ENCODE assay signal across 17 cellular contexts in the genomic region with DNA sequence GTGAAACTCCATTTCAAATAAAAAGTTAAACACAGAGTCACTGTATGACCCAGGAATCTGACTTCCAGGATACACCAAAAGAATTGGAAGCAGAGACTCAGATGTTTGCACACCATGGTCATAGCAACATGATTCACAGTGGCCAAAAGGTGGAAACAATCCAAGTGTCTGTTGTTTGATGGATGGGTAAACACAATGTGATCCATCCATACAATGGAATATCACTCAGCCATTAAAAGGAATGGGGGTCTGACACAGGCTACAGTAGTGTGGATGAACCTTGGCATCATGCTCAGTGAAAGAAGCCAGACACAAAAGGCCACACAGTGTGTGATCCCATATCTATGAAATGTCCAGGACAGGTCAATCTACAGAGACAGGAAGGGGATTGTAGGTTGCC.
DNase-seq lines count a peak whose midpoint lies in the region; ATAC-seq and TF ChIP-seq lines count a peak whose summit lies in the region.
"Had no signal": no experiment of that assay in that cellular context is flagged by ENCODE, and none has a peak within 500 bp of the region (broad histone marks: within the 10 kb centered on the region; RNA-seq: fewer than 3 reads in every experiment).

No MANE protein-coding gene starts in this region.

- POLR2A ChIA-PET in MCF 10A (lab: Yijun Ruan, JAX) = no interaction called here

- peaks cover 9% of the 10 kb centered on the region for H3K9me3 Mint-ChIP-seq in MCF 10A (ENCODE audit: unreplicated experiment)

- H3K27me3 Mint-ChIP-seq in MCF 10A (ENCODE audit: insufficient read depth, unreplicated experiment) = no peaks in the 10 kb centered on the region

- ATAC-seq in HG02970 (IDR thresholded peaks at IDR 0.05; ENCODE audit: low FRiP score, unreplicated experiment) (no peak), HG03196 (IDR thresholded peaks at IDR 0.05; ENCODE audit: unreplicated experiment) (no peak)
- ATAC-seq: activated naive CD4-positive, alpha-beta T cell treated with anti-CD3 and anti-CD28 coated beads, Interleukin-2, amount 50 U/mL, for 72 hours; naive thymus-derived CD4-positive, alpha-beta T cell; psoas muscle had no signal

- H3K4me3 Mint-ChIP-seq in MCF 10A (ENCODE audit: unreplicated experiment) = no peak overlapping the region
- H3K4me3 Mint-ChIP-seq: naive thymus-derived CD4-positive, alpha-beta T cell had no signal

- H3K4me3 ChIP-seq in breast epithelium = no peak overlapping the region
- H3K4me3 ChIP-seq in adipocyte (ENCODE audit: low read length) = no peak overlapping the region
- no peak overlapping the region for H3K4me3 ChIP-seq in fibroblast of the aortic adventitia (ENCODE audit: low read depth, low read length)
- no peak overlapping the region for H3K4me3 ChIP-seq in BE2C (ENCODE audit: low read depth, low read length)
- H3K4me3 ChIP-seq: colonic mucosa, left ventricle myocardium inferior, psoas muscle had no signal

- H3K9ac ChIP-seq in adipocyte (ENCODE audit: low read length) = no peak overlapping the region

- H3K4me1 ChIP-seq in breast epithelium (no peaks in the 10 kb centered on the region), adipocyte (ENCODE audit: control insufficient read depth, insufficient read depth, low read length) (peaks cover 9% of the 10 kb centered on the region), BE2C (no peaks in the 10 kb centered on the region)
- H3K4me1 ChIP-seq: colonic mucosa, left ventricle myocardium inferior, psoas muscle had no signal

- no peak overlapping the region for H3K27ac ChIP-seq in breast epithelium
- H3K27ac ChIP-seq: 22Rv1, colonic mucosa, left ventricle myocardium inferior, psoas muscle had no signal

- H3K27me3 ChIP-seq in breast epithelium (no peaks in the 10 kb centered on the region), adipocyte (replicated peaks; ENCODE audit: control insufficient read depth, insufficient read depth, low read length) (no peaks in the 10 kb centered on the region), BE2C (no peaks in the 10 kb centered on the region)
- H3K27me3 ChIP-seq: colonic mucosa had no signal

- H3K9me3 ChIP-seq in breast epithelium (no peaks in the 10 kb centered on the region), adipocyte (ENCODE audit: control insufficient read depth, low read length) (no peaks in the 10 kb centered on the region), BE2C (no peaks in the 10 kb centered on the region)
- H3K9me3 ChIP-seq: colonic mucosa, psoas muscle had no signal

- BruUV-seq in MCF 10A (replicated peaks; lab: Mats Ljungman, UMichigan) = no TSS peak

- H3K4me1 Mint-ChIP-seq in MCF 10A (ENCODE audit: insufficient read depth, unreplicated experiment) = peaks cover 6% of the 10 kb centered on the region

- TF ChIP-seq CTCF in MCF 10A (IDR thresholded peaks at IDR 0.05; ENCODE audit: unreplicated experiment) = no peak
- no peak for TF ChIP-seq CTCF in breast epithelium (IDR thresholded peaks at IDR 0.05)
- no peak for TF ChIP-seq CTCF in fibroblast of the aortic adventitia (IDR thresholded peaks at IDR 0.05; ENCODE audit: insufficient read depth, low read length)
- TF ChIP-seq CTCF in BE2C (IDR thresholded peaks at IDR 0.05; ENCODE audit: low read depth, low read length) = no peak

- H3K36me3 Mint-ChIP-seq in MCF 10A (ENCODE audit: insufficient read depth, unreplicated experiment) = peaks cover 5% of the 10 kb centered on the region
- H3K36me3 Mint-ChIP-seq: activated naive CD4-positive, alpha-beta T cell treated with anti-CD3 and anti-CD28 coated beads, Interleukin-2, amount 50 U/mL, for 72 hours had no signal

- no peak for TF ChIP-seq POLR2A in breast epithelium (IDR thresholded peaks at IDR 0.05)

- intact Hi-C loops in MCF 10A (cut with micrococcal nuclease) (no loop called here), breast epithelium (cut with DNase I; ENCODE audit: low total_unique reads) (no loop called here)

- H3K36me3 ChIP-seq in breast epithelium (no peaks in the 10 kb centered on the region), adipocyte (ENCODE audit: control insufficient read depth, insufficient read depth, low read length, severe bottlenecking) (no peaks in the 10 kb centered on the region), BE2C (no peaks in the 10 kb centered on the region)
- H3K36me3 ChIP-seq: colonic mucosa, left ventricle myocardium inferior had no signal

- CTCF ChIA-PET in MCF 10A (lab: Yijun Ruan, JAX) = interaction anchor here (0.7 kb wide), 2 partner anchors 139 to 148 kb away, joined by 3 to 4 read pairs; no protein-coding TSS in a partner anchor

- no peak overlapping the region for H3K27ac Mint-ChIP-seq in MCF 10A (ENCODE audit: low read depth, unreplicated experiment)
- H3K27ac Mint-ChIP-seq: activated naive CD4-positive, alpha-beta T cell treated with anti-CD3 and anti-CD28 coated beads, Interleukin-2, amount 50 U/mL, for 72 hours had no signal

- peak; percentile 50 for DNase-seq in MCF 10A (ENCODE audit: unreplicated experiment)
- no peak for DNase-seq in breast epithelium (ENCODE audit: low spot score in 2 of 2)
- peak; percentile 29 for DNase-seq in adipocyte (ENCODE audit: low read depth)
- DNase-seq in fibroblast of the aortic adventitia (ENCODE audit: low read depth) = peak; percentile 72
- DNase-seq in BE2C = no peak
- DNase-seq in NOMO-1 treated with dmso at 0.1 percent for 144 hours (lab: John Stamatoyannopoulos, UW; ENCODE audit: unreplicated experiment) = no peak
- DNase-seq: activated CD4-positive, alpha-beta T cell treated with anti-CD3 and anti-CD28 coated beads for 4 hours; colonic mucosa; left ventricle myocardium inferior; naive thymus-derived CD4-positive, alpha-beta T cell; NCI-H748 treated with DMSO at 0.1 percent for 48 hours; psoas muscle; T-helper 2 cell had no signal

Comparison
In these comparisons a context has a peak if more than half of its experiments do, and no peak if none do; other contexts are left out.
1. DNase-seq: peak in MCF 10A (single experiment), adipocyte (single experiment) and fibroblast of the aortic adventitia (single experiment); none in breast epithelium (0 of 2), BE2C (single experiment) and NOMO-1 treated with dmso at 0.1 percent for 144 hours (single experiment).